1 cellular context compared by ENCODE assay signal in genomic region chr9:129630967-129631672, GRCh38.
TF ChIP-seq lines count a peak whose summit lies in the region.

No MANE protein-coding gene starts in this region.

TF ChIP-seq in WTC11, 78 proteins besides CTCF, POLR2A, EP300 and RAD21 (continued from another document):
- TF ChIP-seq, protein P1, sequence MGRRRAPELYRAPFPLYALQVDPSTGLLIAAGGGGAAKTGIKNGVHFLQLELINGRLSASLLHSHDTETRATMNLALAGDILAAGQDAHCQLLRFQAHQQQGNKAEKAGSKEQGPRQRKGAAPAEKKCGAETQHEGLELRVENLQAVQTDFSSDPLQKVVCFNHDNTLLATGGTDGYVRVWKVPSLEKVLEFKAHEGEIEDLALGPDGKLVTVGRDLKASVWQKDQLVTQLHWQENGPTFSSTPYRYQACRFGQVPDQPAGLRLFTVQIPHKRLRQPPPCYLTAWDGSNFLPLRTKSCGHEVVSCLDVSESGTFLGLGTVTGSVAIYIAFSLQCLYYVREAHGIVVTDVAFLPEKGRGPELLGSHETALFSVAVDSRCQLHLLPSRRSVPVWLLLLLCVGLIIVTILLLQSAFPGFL (CRISPR knock-in tag; IDR thresholded peaks at IDR 0.05; ENCODE audit: borderline replicate concordance): no peak
- TF ChIP-seq CREB1 (CRISPR knock-in tag; IDR thresholded peaks at IDR 0.05) (no peak), ZNF425 (CRISPR knock-in tag; conservative IDR thresholded peaks at IDR 0.05) (no peak), ATF2 (CRISPR knock-in tag; IDR thresholded peaks at IDR 0.05; ENCODE audit: borderline replicate concordance, low read depth) (no peak)
- TF ChIP-seq, protein P2, sequence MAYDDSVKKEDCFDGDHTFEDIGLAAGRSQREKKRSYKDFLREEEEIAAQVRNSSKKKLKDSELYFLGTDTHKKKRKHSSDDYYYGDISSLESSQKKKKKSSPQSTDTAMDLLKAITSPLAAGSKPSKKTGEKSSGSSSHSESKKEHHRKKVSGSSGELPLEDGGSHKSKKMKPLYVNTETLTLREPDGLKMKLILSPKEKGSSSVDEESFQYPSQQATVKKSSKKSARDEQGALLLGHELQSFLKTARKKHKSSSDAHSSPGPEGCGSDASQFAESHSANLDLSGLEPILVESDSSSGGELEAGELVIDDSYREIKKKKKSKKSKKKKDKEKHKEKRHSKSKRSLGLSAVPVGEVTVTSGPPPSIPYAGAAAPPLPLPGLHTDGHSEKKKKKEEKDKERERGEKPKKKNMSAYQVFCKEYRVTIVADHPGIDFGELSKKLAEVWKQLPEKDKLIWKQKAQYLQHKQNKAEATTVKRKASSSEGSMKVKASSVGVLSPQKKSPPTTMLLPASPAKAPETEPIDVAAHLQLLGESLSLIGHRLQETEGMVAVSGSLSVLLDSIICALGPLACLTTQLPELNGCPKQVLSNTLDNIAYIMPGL (CRISPR knock-in tag; IDR thresholded peaks at IDR 0.05): no peak
- TF ChIP-seq, protein P3, sequence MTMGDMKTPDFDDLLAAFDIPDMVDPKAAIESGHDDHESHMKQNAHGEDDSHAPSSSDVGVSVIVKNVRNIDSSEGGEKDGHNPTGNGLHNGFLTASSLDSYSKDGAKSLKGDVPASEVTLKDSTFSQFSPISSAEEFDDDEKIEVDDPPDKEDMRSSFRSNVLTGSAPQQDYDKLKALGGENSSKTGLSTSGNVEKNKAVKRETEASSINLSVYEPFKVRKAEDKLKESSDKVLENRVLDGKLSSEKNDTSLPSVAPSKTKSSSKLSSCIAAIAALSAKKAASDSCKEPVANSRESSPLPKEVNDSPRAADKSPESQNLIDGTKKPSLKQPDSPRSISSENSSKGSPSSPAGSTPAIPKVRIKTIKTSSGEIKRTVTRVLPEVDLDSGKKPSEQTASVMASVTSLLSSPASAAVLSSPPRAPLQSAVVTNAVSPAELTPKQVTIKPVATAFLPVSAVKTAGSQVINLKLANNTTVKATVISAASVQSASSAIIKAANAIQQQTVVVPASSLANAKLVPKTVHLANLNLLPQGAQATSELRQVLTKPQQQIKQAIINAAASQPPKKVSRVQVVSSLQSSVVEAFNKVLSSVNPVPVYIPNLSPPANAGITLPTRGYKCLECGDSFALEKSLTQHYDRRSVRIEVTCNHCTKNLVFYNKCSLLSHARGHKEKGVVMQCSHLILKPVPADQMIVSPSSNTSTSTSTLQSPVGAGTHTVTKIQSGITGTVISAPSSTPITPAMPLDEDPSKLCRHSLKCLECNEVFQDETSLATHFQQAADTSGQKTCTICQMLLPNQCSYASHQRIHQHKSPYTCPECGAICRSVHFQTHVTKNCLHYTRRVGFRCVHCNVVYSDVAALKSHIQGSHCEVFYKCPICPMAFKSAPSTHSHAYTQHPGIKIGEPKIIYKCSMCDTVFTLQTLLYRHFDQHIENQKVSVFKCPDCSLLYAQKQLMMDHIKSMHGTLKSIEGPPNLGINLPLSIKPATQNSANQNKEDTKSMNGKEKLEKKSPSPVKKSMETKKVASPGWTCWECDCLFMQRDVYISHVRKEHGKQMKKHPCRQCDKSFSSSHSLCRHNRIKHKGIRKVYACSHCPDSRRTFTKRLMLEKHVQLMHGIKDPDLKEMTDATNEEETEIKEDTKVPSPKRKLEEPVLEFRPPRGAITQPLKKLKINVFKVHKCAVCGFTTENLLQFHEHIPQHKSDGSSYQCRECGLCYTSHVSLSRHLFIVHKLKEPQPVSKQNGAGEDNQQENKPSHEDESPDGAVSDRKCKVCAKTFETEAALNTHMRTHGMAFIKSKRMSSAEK (CRISPR knock-in tag; IDR thresholded peaks at IDR 0.05; ENCODE audit: borderline replicate concordance): no peak
